8 cellular contexts compared by ENCODE assay signal in the genomic region with DNA sequence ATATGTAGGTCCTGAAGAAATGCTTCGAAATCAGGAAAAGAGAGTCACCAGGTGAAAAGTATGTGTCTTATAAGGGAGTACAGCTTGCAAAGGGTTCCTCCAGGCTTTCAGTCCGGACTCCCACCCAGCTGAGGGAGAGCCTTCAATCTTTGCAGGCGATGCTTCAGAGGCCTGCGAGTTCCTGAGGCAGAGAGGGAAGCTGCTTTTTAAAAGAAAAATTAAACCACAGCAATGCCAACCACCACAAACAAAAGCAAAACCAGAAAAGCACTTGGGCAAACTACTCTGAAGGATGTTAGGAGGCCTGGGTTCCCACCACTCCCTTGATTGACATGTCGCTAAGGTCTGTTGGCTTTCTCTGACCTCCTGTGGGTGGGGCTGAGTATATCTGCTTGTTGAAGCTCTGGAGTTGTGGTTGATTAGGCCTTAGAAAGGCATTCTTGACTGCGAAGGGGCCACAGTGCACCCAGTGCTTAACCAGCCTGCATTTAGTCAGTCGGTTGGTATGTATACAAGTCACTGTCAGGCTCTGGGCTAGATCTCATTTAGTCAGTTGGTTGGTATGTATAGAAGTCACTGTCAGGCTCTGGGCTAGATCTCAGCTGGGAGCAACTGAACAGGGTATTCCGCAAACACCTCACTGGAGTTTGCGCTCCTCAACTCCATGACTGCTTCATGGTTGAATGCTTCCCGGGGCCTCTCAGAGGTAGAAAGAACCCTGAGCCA. TPM values are rescaled to one million over a fixed set of nuclear protein-coding genes. Genes with fewer than 3 reads are reported as not detected.
A peak's percentile ranks its signal among the peaks of the same experiment; 100 is the strongest.
DNase-seq lines count a peak whose midpoint lies in the region; ATAC-seq and TF ChIP-seq lines count a peak whose summit lies in the region.

No MANE protein-coding gene starts in this region.

- peak overlapping the region; percentile 99 for H3K4me2 ChIP-seq in trophoblast cell (ENCODE audit: low read length)

- H4K8ac ChIP-seq in trophoblast cell (ENCODE audit: low read depth, low read length), result no peak overlapping the region

- H3K27me3 ChIP-seq in HUES64 (ENCODE audit: insufficient read depth, low read length) (no peaks in the 10 kb centered on the region), esophagus muscularis mucosa (no peaks in the 10 kb centered on the region), trophoblast cell (ENCODE audit: insufficient read depth, low read length) (no peaks in the 10 kb centered on the region)

- H3K4me1 Mint-ChIP-seq in activated B cell treated with CpG ODN at 0.5 μM for 24 hours, result peaks cover 52% of the 10 kb centered on the region

- no peak for TF ChIP-seq POLR2A in esophagus muscularis mucosa (IDR thresholded peaks at IDR 0.05; ENCODE audit: low read depth)

- CTCF ChIA-PET in activated B cell treated with CpG ODN at 0.5 μM for 24 hours (lab: Charles Lee), result interaction anchor here (1.1 to 5.9 kb wide), 8 partner anchors 14 to 171 kb away, joined by 3 to 74 read pairs (median 10); no protein-coding TSS in a partner anchor

- no peak overlapping the region for H2AK5ac ChIP-seq in trophoblast cell (ENCODE audit: low read length)

- ATAC-seq in activated B cell treated with CpG ODN at 0.5 μM for 24 hours (ENCODE audit: low read depth), result peak; percentile 14
- no peak for ATAC-seq in HG02840 (IDR thresholded peaks at IDR 0.05; ENCODE audit: low FRiP score, unreplicated experiment)

- H2AFZ ChIP-seq in trophoblast cell (ENCODE audit: insufficient read depth, low read length, poor library complexity), result no peak overlapping the region

- no peaks in the 10 kb centered on the region for H3K27me3 Mint-ChIP-seq in activated B cell treated with CpG ODN at 0.5 μM for 24 hours

- H3K14ac ChIP-seq in trophoblast cell (ENCODE audit: low read length), result peak overlapping the region; percentile 22

- peak overlapping the region; percentile 17 for H2BK120ac ChIP-seq in trophoblast cell (ENCODE audit: insufficient read depth, low read length, poor library complexity)

- no peaks in the 10 kb centered on the region for H3K9me3 Mint-ChIP-seq in activated B cell treated with CpG ODN at 0.5 μM for 24 hours

- H3K36me3 Mint-ChIP-seq in activated B cell treated with CpG ODN at 0.5 μM for 24 hours (ENCODE audit: low read depth), result peaks cover 40% of the 10 kb centered on the region

- POLR2A ChIA-PET in activated B cell treated with CpG ODN at 0.5 μM for 24 hours (lab: Charles Lee), result interaction anchor here (0.8 to 4.4 kb wide), 4 partner anchors 25 to 119 kb away, joined by 3 to 42 read pairs (median 6); a partner anchor contains a TSS

- H3K23ac ChIP-seq in trophoblast cell (ENCODE audit: low read length), result no peak overlapping the region

- peaks cover 10% of the 10 kb centered on the region for H3K79me1 ChIP-seq in trophoblast cell (ENCODE audit: low read length)

- H3K4me1 ChIP-seq in HUES64 (ENCODE audit: insufficient read depth, low read length) (peaks cover 10% of the 10 kb centered on the region), esophagus muscularis mucosa (peaks cover 24 to 46% (median 36%) of the 10 kb centered on the region in 4 donors), trophoblast cell (ENCODE audit: control insufficient read depth in 1 of 2, insufficient read depth in 2 of 2, low read length in 2 of 2) (peaks cover 5 to 12% of the 10 kb centered on the region in 2 experiments)

- peak overlapping the region; percentile 37 for H4K91ac ChIP-seq in trophoblast cell (ENCODE audit: low read depth, low read length)

- H3K4ac ChIP-seq in trophoblast cell (ENCODE audit: low read depth, low read length), result no peak overlapping the region

- H3K36me3 ChIP-seq in HUES64 (ENCODE audit: insufficient read depth, low read length), result no peaks in the 10 kb centered on the region
- H3K36me3 ChIP-seq in esophagus muscularis mucosa, result peaks cover 0 to 25% (median 15%) of the 10 kb centered on the region in 4 donors
- H3K36me3 ChIP-seq in trophoblast cell (ENCODE audit: control insufficient read depth in 1 of 2, insufficient read depth in 2 of 2, low read length in 2 of 2), result peaks cover 0 to 3% of the 10 kb centered on the region in 2 experiments

- 85% methylated on average over 10 of the region's 10 CpGs for WGBS in HUES64
- WGBS in esophagus muscularis mucosa, result 77% methylated on average over 9 of the region's 10 CpGs
- WGBS in trophoblast cell (ENCODE audit: extremely low coverage, insufficient coverage, insufficient read length), result no CpG with 5 or more reads among the region's 10 CpGs

- TF ChIP-seq CTCF in activated B cell treated with CpG ODN at 0.5 μM for 24 hours (IDR thresholded peaks at IDR 0.05), result no peak
- no peak for TF ChIP-seq CTCF in esophagus muscularis mucosa (IDR thresholded peaks at IDR 0.05)

- H3K9me3 ChIP-seq in HUES64 (ENCODE audit: insufficient read depth, low read depth, low read length) (no peaks in the 10 kb centered on the region), esophagus muscularis mucosa (no peaks in the 10 kb centered on the region), trophoblast cell (ENCODE audit: insufficient read depth, low read depth, low read length) (no peaks in the 10 kb centered on the region)

- no peak overlapping the region for H2BK12ac ChIP-seq in trophoblast cell (ENCODE audit: low read length)

- no peak overlapping the region for H3K18ac ChIP-seq in trophoblast cell (ENCODE audit: low read length)

- H3K79me2 ChIP-seq in trophoblast cell (ENCODE audit: control insufficient read depth, insufficient read depth, low read length, poor library complexity), result peaks cover 2% of the 10 kb centered on the region

- no peak overlapping the region for H3K27ac ChIP-seq in HUES64 (ENCODE audit: low read depth, low read length)
- peak overlapping the region in 3 of 4 donors; percentile 22 to 47 (median 29) for H3K27ac ChIP-seq in esophagus muscularis mucosa (replicated peaks in 1 of 4)
- peak overlapping the region; percentile 48 for H3K27ac ChIP-seq in trophoblast cell (ENCODE audit: low read depth, low read length)

- intact Hi-C loops in activated B cell treated with CpG ODN at 0.5 μM for 24 hours (cut with micrococcal nuclease), result loop anchor here (5.0 to 10.0 kb wide), 4 partner anchors 65 to 1072 kb away; a partner anchor contains a TSS
- intact Hi-C loops in esophagus muscularis mucosa (cut with DNase I), result loop anchor here (5.0 to 10.0 kb wide), 2 partner anchors 88 to 225 kb away; a partner anchor contains a TSS

- H3K4me3 ChIP-seq in HUES64 (ENCODE audit: low read length) (peak overlapping the region; percentile 70), esophagus muscularis mucosa (peak overlapping the region; percentile 62 to 81 (median 71)), trophoblast cell (ENCODE audit: low read depth, low read length) (no peak overlapping the region)

- DNase-seq in EL (peak; percentile 99), activated B cell treated with CpG ODN at 0.5 μM for 24 hours (no peak), esophagus muscularis mucosa (ENCODE audit: extremely low spot score) (no peak), trophoblast cell (peak; percentile 89 to 93), NCI-H2227 (lab: John Stamatoyannopoulos, UW; ENCODE audit: unreplicated experiment) (no peak), NCI-H524 treated with DMSO at 0.1 percent for 48 hours (lab: John Stamatoyannopoulos, UW) (no peak)

- H3K27ac Mint-ChIP-seq in activated B cell treated with CpG ODN at 0.5 μM for 24 hours, result peak overlapping the region; percentile 80

- H3K9ac ChIP-seq in HUES64 (ENCODE audit: low read depth, low read length), result no peak overlapping the region
- H3K9ac ChIP-seq in trophoblast cell (ENCODE audit: low read length), result no peak overlapping the region

- no peak overlapping the region for H2BK5ac ChIP-seq in trophoblast cell (ENCODE audit: low read depth, low read length, poor library complexity)

- peak overlapping the region; percentile 98 for H3K4me3 Mint-ChIP-seq in activated B cell treated with CpG ODN at 0.5 μM for 24 hours

- TF ChIP-seq EP300 in esophagus muscularis mucosa (IDR thresholded peaks at IDR 0.05), result no peak

- H4K12ac ChIP-seq in trophoblast cell (ENCODE audit: low read depth, low read length), result no peak overlapping the region

RNA-seq across cellular contexts. Expression of a gene that starts 1.2 kb away (rescaled TPM):
- polyA plus RNA-seq in HUES64 (2013, experiment 1 of 2), result 3.0 TPM
- 4.3 TPM for polyA plus RNA-seq in HUES64 (2013, experiment 2 of 2)
- total RNA-seq in activated B cell treated with CpG ODN at 0.5 μM for 24 hours, result 21.0 and 23.2 TPM in 2 replicates
- total RNA-seq in esophagus muscularis mucosa, result 10 to 100 TPM; 18.3 to 31.1 (median 26.6) TPM
- 17.7 and 18.4 TPM in 2 replicates for polyA plus RNA-seq in trophoblast cell (2013)

RNA-seq across cellular contexts. Expression of a gene that starts 3.2 kb away (rescaled TPM):
- polyA plus RNA-seq in HUES64 (2013, experiment 1 of 2), result 6.1 TPM
- polyA plus RNA-seq in HUES64 (2013, experiment 2 of 2), result 8.2 TPM
- total RNA-seq in activated B cell treated with CpG ODN at 0.5 μM for 24 hours (5.5 and 7.4 TPM in 2 replicates), esophagus muscularis mucosa (1 to 10 TPM; 2.2 to 5.6 (median 4.1) TPM)
- polyA plus RNA-seq in trophoblast cell (2013), result 6.1 and 6.6 TPM in 2 replicates

Comparison
In these comparisons a context has a peak if more than half of its experiments do, and no peak if none do; other contexts are left out.
1. DNase-seq: peak in EL (single experiment) and trophoblast cell (2 of 2); none in activated B cell treated with CpG ODN at 0.5 μM for 24 hours (single experiment), esophagus muscularis mucosa (single experiment), NCI-H2227 (single experiment) and NCI-H524 treated with DMSO at 0.1 percent for 48 hours (single experiment).